Comparison of ENCODE assay signal across 19 cellular contexts in genomic region chr12:106088246-106089200, GRCh38. TPM values are rescaled to one million over a fixed set of nuclear protein-coding genes. Genes with fewer than 3 reads are reported as not detected.
A peak's percentile ranks its signal among the peaks of the same experiment; 100 is the strongest.
DNase-seq lines count a peak whose midpoint lies in the region; ATAC-seq, FAIRE-seq and TF ChIP-seq lines count a peak whose summit lies in the region.
"Had no signal": no experiment of that assay in that cellular context is flagged by ENCODE, and none has a peak within 500 bp of the region (broad histone marks: within the 10 kb centered on the region; RNA-seq: fewer than 3 reads in every experiment).

No MANE protein-coding gene starts in this region.

- H3K4me1 ChIP-seq in IMR-90 (ENCODE audit: control insufficient read depth, insufficient read depth, low read length), result peaks cover 24% of the 10 kb centered on the region
- peaks cover 35% of the 10 kb centered on the region for H3K4me1 ChIP-seq in stomach smooth muscle (ENCODE audit: control insufficient read depth, insufficient read depth, low read length)
- peaks cover 0 to 12% (median 6%) of the 10 kb centered on the region in 4 donors for H3K4me1 ChIP-seq in transverse colon

- no peak for TF ChIP-seq CTCF in IMR-90 (conservative IDR thresholded peaks at IDR 0.05; ENCODE audit: low read depth, low read length)
- no peak for TF ChIP-seq CTCF in transverse colon (IDR thresholded peaks at IDR 0.05)

- H3K9ac ChIP-seq in IMR-90 (ENCODE audit: low read depth, low read length) (no peak overlapping the region), stomach smooth muscle (ENCODE audit: low read length in 2 of 2) (no peak overlapping the region)

- H2BK20ac ChIP-seq in IMR-90 (ENCODE audit: low read depth, low read length), result no peak overlapping the region

- no peak for ATAC-seq in IMR-90 (ENCODE audit: low read depth)
- peak; percentile 21 for ATAC-seq in esophagus mucosa
- peak; percentile 30 for ATAC-seq in left lobe of liver
- ATAC-seq: body of pancreas had no signal

- no peak overlapping the region for H2AK9ac ChIP-seq in IMR-90 (replicated peaks; ENCODE audit: low read depth, low read length, poor library complexity)

- no peak overlapping the region for H2BK5ac ChIP-seq in IMR-90 (ENCODE audit: low read depth, low read length, poor library complexity, severe bottlenecking)

- in situ Hi-C loops in IMR-90 (cut with MboI; ENCODE audit: low sequenced_read_pairs) (no loop called here), transverse colon (cut with MboI; ENCODE audit: low pct_ligation_motif_present in 1 of 4, low pct_unique_long_range_greater_than_20kb in 1 of 4, low sequenced_read_pairs in 3 of 4) (no loop called here)

- H3K9me3 ChIP-seq in IMR-90 (ENCODE audit: control insufficient read depth, insufficient read depth, low read length), result no peaks in the 10 kb centered on the region
- H3K9me3 ChIP-seq in stomach smooth muscle (ENCODE audit: control insufficient read depth in 2 of 2, low read length in 2 of 2), result no peaks in the 10 kb centered on the region
- no peaks in the 10 kb centered on the region for H3K9me3 ChIP-seq in transverse colon
- H3K9me3 ChIP-seq: body of pancreas had no signal

- no peak overlapping the region for H3K56ac ChIP-seq in IMR-90 (ENCODE audit: extremely low read depth, insufficient read depth, low read length)

- H2AK5ac ChIP-seq in IMR-90 (ENCODE audit: low read depth, low read length), result peak overlapping the region; percentile 40; the same call in 1 of the 2 replicates

- no TSS peak for BruUV-seq in IMR-90 (replicated peaks; lab: Mats Ljungman, UMichigan)

- TF ChIP-seq POLR2A in IMR-90 (IDR thresholded peaks at IDR 0.05; ENCODE audit: low read depth, low read length) (no peak), transverse colon (IDR thresholded peaks at IDR 0.05) (no peak)

- H3K27ac ChIP-seq in IMR-90 (ENCODE audit: insufficient read depth, low read length), result no peak overlapping the region
- H3K27ac ChIP-seq in stomach smooth muscle (ENCODE audit: low read length), result peak overlapping the region; percentile 67
- H3K27ac ChIP-seq in transverse colon, result peak overlapping the region in 1 of 4 donors; percentile 29
- H3K27ac ChIP-seq: body of pancreas had no signal

- H4K91ac ChIP-seq in IMR-90 (ENCODE audit: insufficient read depth, low read depth, low read length), result peak overlapping the region; percentile 32

- H3K4me3 ChIP-seq in IMR-90 (ENCODE audit: insufficient read depth, low read depth, low read length) (no peak overlapping the region), stomach smooth muscle (ENCODE audit: low read length in 2 of 2) (peak overlapping the region in 1 of 2 donors; percentile 8), transverse colon (no peak overlapping the region)
- H3K4me3 ChIP-seq: body of pancreas, skin epidermis had no signal

- no peak overlapping the region; the same call in 2 of the 3 replicates for H2BK15ac ChIP-seq in IMR-90 (ENCODE audit: low read depth, low read length)

- no peak overlapping the region for H3K4me2 ChIP-seq in IMR-90 (ENCODE audit: low read depth, low read length)

- H3K23ac ChIP-seq in IMR-90 (ENCODE audit: low read depth, low read length), result no peak overlapping the region

- POLR2A ChIA-PET in IMR-90 (lab: Charles Lee; ENCODE audit: unreplicated experiment), result no interaction called here

- 80% methylated on average over 1 of the region's 9 CpGs; no CpG with 5 or more reads in 1 of the 2 experiments for WGBS in IMR-90 (ENCODE audit: extremely low coverage in 2 of 2, insufficient read length in 1 of 2), 2 experiments
- WGBS in transverse colon (ENCODE audit: low coverage in 1 of 2), 2 donors, result 39 to 70% methylated on average over 3 to 9 of the region's 9 CpGs

- H3K4ac ChIP-seq in IMR-90 (ENCODE audit: low read depth, low read length), result no peak overlapping the region

- H4K8ac ChIP-seq in IMR-90 (ENCODE audit: low read depth in 2 of 2, low read length in 2 of 2), result no peak overlapping the region

- peaks cover 21% of the 10 kb centered on the region for H3K9me1 ChIP-seq in IMR-90 (ENCODE audit: insufficient read depth, low read length)

- peaks cover 10 to 74% of the 10 kb centered on the region in 2 experiments for H3K79me1 ChIP-seq in IMR-90 (ENCODE audit: low read depth in 1 of 2, low read length in 2 of 2)

- H4K20me1 ChIP-seq in IMR-90 (ENCODE audit: insufficient read depth, low read length), result peaks cover 5% of the 10 kb centered on the region; the same call in 1 of the 2 replicates

- TF ChIP-seq RAD21 in IMR-90 (IDR thresholded peaks at IDR 0.05; ENCODE audit: low read length), result no peak

- dilution Hi-C loops in IMR-90 (cut with HindIII; ENCODE audit: low sequenced_read_pairs, unreplicated experiment), result no loop called here

- H3K36me3 ChIP-seq in IMR-90 (ENCODE audit: control insufficient read depth, insufficient read depth, low read length), result no peaks in the 10 kb centered on the region; the same call in 1 of the 2 replicates
- H3K36me3 ChIP-seq in stomach smooth muscle (ENCODE audit: control insufficient read depth in 2 of 2, insufficient read depth in 2 of 2, low read length in 2 of 2), result peaks cover 0 to 6% of the 10 kb centered on the region in 2 donors
- no peaks in the 10 kb centered on the region for H3K36me3 ChIP-seq in transverse colon

- DNase-seq in IMR-90 (no peak), left lobe of liver (ENCODE audit: low spot score) (no peak), CD1c-positive myeloid dendritic cell (ENCODE audit: extremely low spot score) (no peak), urothelium cell line (ENCODE audit: low spot score) (no peak), transverse colon (no peak), HCEC 1CT (no peak)
- DNase-seq: activated naive CD4-positive, alpha-beta T cell treated with anti-CD3 and anti-CD28 coated beads, Interleukin-2, amount 10 ng/mL, durations not matched to agents 7 days and 5 days; activated T-cell treated with anti-CD3 and anti-CD28 coated beads, Interleukin-2, amount 50 U/mL, for 1 hour; body of pancreas; CD4-positive, alpha-beta memory T cell; DMS79 treated with DMSO at 0.1 percent for 48 hours; kidney glomerular epithelial cell; MM.1S; NCI-H1694 treated with DMSO at 0.1 percent for 48 hours; NCI-H446; T-helper 1 cell had no signal

- no peak for TF ChIP-seq EP300 in transverse colon (IDR thresholded peaks at IDR 0.05; ENCODE audit: low read depth)

- no peak overlapping the region for H2AFZ ChIP-seq in IMR-90 (replicated peaks; ENCODE audit: low read length, poor library complexity)

- no peak for FAIRE-seq in urothelium cell line (lab: Jason Lieb, UNC)

- no peak overlapping the region for H2BK120ac ChIP-seq in IMR-90 (ENCODE audit: low read depth, low read length)

- H3K27me3 ChIP-seq in IMR-90 (ENCODE audit: control insufficient read depth, insufficient read depth, low read length), result no peaks in the 10 kb centered on the region
- H3K27me3 ChIP-seq in stomach smooth muscle (ENCODE audit: control insufficient read depth in 1 of 2, insufficient read depth in 2 of 2, low read length in 2 of 2), result no peaks in the 10 kb centered on the region
- no peaks in the 10 kb centered on the region for H3K27me3 ChIP-seq in transverse colon
- H3K27me3 ChIP-seq: body of pancreas had no signal

- CTCF ChIA-PET in IMR-90 (lab: Yijun Ruan, JAX), result no interaction called here

- intact Hi-C loops in IMR-90 (cut with micrococcal nuclease) (loop anchor here (10.0 kb wide), 1 partner anchor 834 kb away; no protein-coding TSS in a partner anchor), transverse colon (cut with DNase I; ENCODE audit: low total_unique reads) (no loop called here)

- no peak overlapping the region for H3K14ac ChIP-seq in IMR-90 (replicated peaks; ENCODE audit: low read depth, low read length)

- H4K5ac ChIP-seq in IMR-90 (ENCODE audit: low read depth, low read length), result no peak overlapping the region

- no peak overlapping the region for H3K18ac ChIP-seq in IMR-90 (ENCODE audit: low read depth, low read length)

TF ChIP-seq in IMR-90, 13 proteins besides CTCF, POLR2A, EP300 and RAD21 (continues in another document):
- TF ChIP-seq, protein P1, sequence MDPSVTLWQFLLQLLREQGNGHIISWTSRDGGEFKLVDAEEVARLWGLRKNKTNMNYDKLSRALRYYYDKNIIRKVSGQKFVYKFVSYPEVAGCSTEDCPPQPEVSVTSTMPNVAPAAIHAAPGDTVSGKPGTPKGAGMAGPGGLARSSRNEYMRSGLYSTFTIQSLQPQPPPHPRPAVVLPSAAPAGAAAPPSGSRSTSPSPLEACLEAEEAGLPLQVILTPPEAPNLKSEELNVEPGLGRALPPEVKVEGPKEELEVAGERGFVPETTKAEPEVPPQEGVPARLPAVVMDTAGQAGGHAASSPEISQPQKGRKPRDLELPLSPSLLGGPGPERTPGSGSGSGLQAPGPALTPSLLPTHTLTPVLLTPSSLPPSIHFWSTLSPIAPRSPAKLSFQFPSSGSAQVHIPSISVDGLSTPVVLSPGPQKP (IDR thresholded peaks at IDR 0.05; ENCODE audit: borderline replicate concordance, low read depth, low read length), result no peak
- TF ChIP-seq SMC3 (IDR thresholded peaks at IDR 0.05; ENCODE audit: low read depth, low read length), result no peak
- TF ChIP-seq USF2 (IDR thresholded peaks at IDR 0.05; ENCODE audit: low read depth, low read length), result no peak
- no peak for TF ChIP-seq FOS (IDR thresholded peaks at IDR 0.05; ENCODE audit: low read depth, low read length)
- no peak for TF ChIP-seq RCOR1 (IDR thresholded peaks at IDR 0.05; ENCODE audit: insufficient replicate concordance, low read length)
- TF ChIP-seq MAZ (IDR thresholded peaks at IDR 0.05; ENCODE audit: borderline replicate concordance, low read depth, low read length), result no peak
- TF ChIP-seq BHLHE40 (IDR thresholded peaks at IDR 0.05; ENCODE audit: low read depth, low read length), result no peak
- no peak for TF ChIP-seq CHD1 (IDR thresholded peaks at IDR 0.05; ENCODE audit: low read depth, low read length)
- no peak for TF ChIP-seq NFE2L2 (IDR thresholded peaks at IDR 0.05; ENCODE audit: low read depth, low read length)
- no peak for TF ChIP-seq MXI1 (IDR thresholded peaks at IDR 0.05; ENCODE audit: borderline replicate concordance, low read depth, low read length)
- TF ChIP-seq RFX5 (IDR thresholded peaks at IDR 0.05; ENCODE audit: low read depth, low read length), result no peak
- TF ChIP-seq CEBPB (IDR thresholded peaks at IDR 0.05; ENCODE audit: low read depth, low read length), result no peak

RNA-seq across cellular contexts. Expression of gene NUAK1, which starts 50.2 kb away (rescaled TPM):
- total RNA-seq in IMR-90 (2012; rRNA removed) (8.8 and 8.9 TPM in 2 replicates), esophagus mucosa (1.7 TPM), left lobe of liver (3.4 TPM), transverse colon (10 to 100 TPM in 1 of 4 donors, 1 to 10 TPM in 2, under 1 TPM in 1; 0.75 to 14.7 (median 3.5) TPM)
- 4.8 and 4.9 TPM in 2 replicates for polyA plus RNA-seq in IMR-90 (2012; rRNA removed)
- polyA plus RNA-seq in IMR-90 (2012; cell fraction: cytosol; rRNA removed), result 3.0 and 3.1 TPM in 2 replicates
- polyA plus RNA-seq in IMR-90 (2012; cell fraction: nucleus; rRNA removed; ENCODE audit: low replicate concordance), result 4.5 and 10.4 TPM in 2 replicates
- total RNA-seq: CD4-positive, alpha-beta memory T cell had no signal
- polyA plus RNA-seq: CD4-positive, alpha-beta memory T cell had no signal
